Comparison of ENCODE assay signal across 10 cellular contexts in the genomic region with DNA sequence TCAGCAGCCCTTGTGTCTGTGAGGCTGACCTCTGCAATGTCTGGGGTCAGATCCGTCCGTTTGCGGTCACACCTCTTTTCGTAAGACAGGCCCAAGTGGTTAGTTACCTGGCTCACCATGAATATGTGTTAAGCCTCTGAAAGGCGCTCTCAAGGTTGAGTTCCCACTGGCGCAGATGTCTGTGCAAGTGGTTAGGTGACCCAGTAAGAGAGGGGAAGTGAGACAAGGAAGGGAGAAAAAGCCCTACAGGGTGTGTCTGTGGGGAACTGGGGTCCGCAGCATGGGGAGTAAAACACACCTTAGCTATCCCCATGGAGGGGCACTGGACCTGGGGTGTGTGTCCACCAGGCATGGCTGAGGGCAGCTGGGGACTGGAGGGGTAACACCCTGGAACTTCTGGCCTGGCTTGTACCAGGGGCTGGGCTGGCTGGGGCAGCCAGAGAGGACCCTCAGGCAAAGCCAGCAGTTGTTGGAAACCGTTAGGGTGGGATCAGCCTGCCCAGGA.
DNase-seq lines count a peak whose midpoint lies in the region; ATAC-seq and FAIRE-seq lines count a peak whose summit lies in the region.
"Had no signal": no experiment of that assay in that cellular context is flagged by ENCODE, and none has a peak within 500 bp of the region (broad histone marks: within the 10 kb centered on the region; RNA-seq: fewer than 3 reads in every experiment).

No MANE protein-coding gene starts in this region.

- H3K4me1 Mint-ChIP-seq in activated naive CD8-positive, alpha-beta T cell treated with anti-CD3 and anti-CD28 coated beads, Interleukin-2, amount 50 U/mL, for 24 hours = peaks cover 21% of the 10 kb centered on the region

- H3K27me3 Mint-ChIP-seq in activated naive CD8-positive, alpha-beta T cell treated with anti-CD3 and anti-CD28 coated beads, Interleukin-2, amount 50 U/mL, for 24 hours = peaks cover 70% of the 10 kb centered on the region

- H3K36me3 Mint-ChIP-seq in activated naive CD8-positive, alpha-beta T cell treated with anti-CD3 and anti-CD28 coated beads, Interleukin-2, amount 50 U/mL, for 24 hours (ENCODE audit: low read depth) = no peaks in the 10 kb centered on the region

- peak overlapping the region; percentile 24 for H3K4me3 Mint-ChIP-seq in activated naive CD8-positive, alpha-beta T cell treated with anti-CD3 and anti-CD28 coated beads, Interleukin-2, amount 50 U/mL, for 24 hours

- FAIRE-seq in urothelium cell line (lab: Jason Lieb, UNC) = no peak
- FAIRE-seq: bronchial epithelial cell, pancreas had no signal

- H3K27ac Mint-ChIP-seq in activated naive CD8-positive, alpha-beta T cell treated with anti-CD3 and anti-CD28 coated beads, Interleukin-2, amount 50 U/mL, for 24 hours = no peak overlapping the region

- no peaks in the 10 kb centered on the region for H3K9me3 Mint-ChIP-seq in activated naive CD8-positive, alpha-beta T cell treated with anti-CD3 and anti-CD28 coated beads, Interleukin-2, amount 50 U/mL, for 24 hours

- DNase-seq in activated naive CD8-positive, alpha-beta T cell treated with anti-CD3 and anti-CD28 coated beads, Interleukin-2, amount 50 U/mL, for 24 hours = no peak
- DNase-seq in stimulated activated naive CD8-positive, alpha-beta T cell treated with anti-CD3 and anti-CD28 coated beads, Interleukin-15, Interleukin-2, amounts not matched to agents 100 U/mL and 50 U/mL, for 24 hours = no peak
- DNase-seq in DMS 273 (lab: John Stamatoyannopoulos, UW; ENCODE audit: unreplicated experiment) (no peak), activated gamma-delta T cell (lab: John Stamatoyannopoulos, UW) (no peak), NCI-H2196 treated with DMSO at 0.1 percent for 48 hours (lab: John Stamatoyannopoulos, UW; ENCODE audit: unreplicated experiment) (no peak), urothelium cell line (ENCODE audit: low spot score) (no peak)

- ATAC-seq in GM19351 (IDR thresholded peaks at IDR 0.05; ENCODE audit: unreplicated experiment) (peak; percentile 91), HG03103 (IDR thresholded peaks at IDR 0.05; ENCODE audit: low read depth, unreplicated experiment) (peak; percentile 88)
- peak; percentile 26 for ATAC-seq in activated naive CD8-positive, alpha-beta T cell treated with anti-CD3 and anti-CD28 coated beads, Interleukin-2, amount 50 U/mL, for 24 hours
- peak; percentile 16 for ATAC-seq in stimulated activated naive CD8-positive, alpha-beta T cell treated with anti-CD3 and anti-CD28 coated beads, Interleukin-15, Interleukin-2, amounts not matched to agents 100 U/mL and 50 U/mL, for 24 hours

Comparison
In these comparisons a context has a peak if more than half of its experiments do, and no peak if none do; other contexts are left out.
1. ATAC-seq: peak in every context shown above with its lines; median percentile 91 in GM19351; 88 in HG03103; 26 in activated naive CD8-positive, alpha-beta T cell treated with anti-CD3 and anti-CD28 coated beads, Interleukin-2, amount 50 U/mL, for 24 hours; 16 in stimulated activated naive CD8-positive, alpha-beta T cell treated with anti-CD3 and anti-CD28 coated beads, Interleukin-15, Interleukin-2, amounts not matched to agents 100 U/mL and 50 U/mL, for 24 hours.